ENCODE assay signal across 23 cellular contexts in the genomic region with DNA sequence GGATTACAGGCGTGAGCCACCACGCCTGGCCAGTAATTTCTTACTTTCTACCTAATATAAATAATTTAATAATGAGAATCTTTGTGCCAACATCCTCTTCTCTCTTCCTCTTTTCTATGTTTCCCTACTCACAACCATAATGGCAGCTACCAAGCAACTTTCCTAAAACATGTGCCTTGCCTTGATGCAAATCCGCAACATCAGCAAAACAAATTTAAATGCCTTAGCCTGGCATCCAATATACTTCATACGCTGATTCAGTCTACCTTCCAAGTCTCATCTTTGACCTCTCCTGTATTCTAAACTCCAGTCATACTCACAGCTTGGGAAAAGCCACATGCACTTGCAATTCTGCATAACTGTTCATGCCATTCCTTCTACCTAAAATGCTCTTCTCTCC.
A peak's percentile ranks its signal among the peaks of the same experiment; 100 is the strongest.
DNase-seq lines count a peak whose midpoint lies in the region; ATAC-seq, FAIRE-seq and TF ChIP-seq lines count a peak whose summit lies in the region.
"Had no signal": no experiment of that assay in that cellular context is flagged by ENCODE, and none has a peak within 500 bp of the region (broad histone marks: within the 10 kb centered on the region; RNA-seq: fewer than 3 reads in every experiment).

No MANE protein-coding gene starts in this region.

- FAIRE-seq in H1 (lab: Jason Lieb, UNC) (no peak), pancreas (lab: Jason Lieb, UNC) (no peak)
- FAIRE-seq: GM12892, GM18507 had no signal

- WGBS in H1 (ENCODE audit: extremely low coverage in 1 of 2, insufficient coverage in 1 of 2, insufficient read length in 1 of 2, insufficient replicate concordance in 2 of 2, low coverage in 1 of 2, low lambda C conversion rate in 2 of 2, missing lambda C conversion rate in 1 of 2), 2 experiments = 86% methylated on average over 4 of the region's 4 CpGs; no CpG with 5 or more reads in 1 of the 2 experiments
- WGBS in pancreas, 2 donors = 90 to 98% methylated on average over 4 of the region's 4 CpGs

- H3K23me2 ChIP-seq in H1 (ENCODE audit: low read depth, low read length) = no peaks in the 10 kb centered on the region

- H3K4me3 ChIP-seq in SJSA1 = no peak overlapping the region
- H3K4me3 ChIP-seq in H1 (ENCODE audit: extremely low read depth in 1 of 4, insufficient read depth in 2 of 4, low read depth in 3 of 4, low read length in 4 of 4) = no peak overlapping the region
- no peak overlapping the region for H3K4me3 ChIP-seq in Caco-2 (ENCODE audit: low read depth, low read length)
- H3K4me3 ChIP-seq in pancreas = no peak overlapping the region
- H3K4me3 ChIP-seq in gastrocnemius medialis = no peak overlapping the region
- H3K4me3 ChIP-seq: GM23338 had no signal

- no peak overlapping the region for H3K4ac ChIP-seq in H1 (replicated peaks; ENCODE audit: insufficient read length, low read depth, low read length)

- H3K9me3 Mint-ChIP-seq in Calu3 (ENCODE audit: low read depth, unreplicated experiment) = no peaks in the 10 kb centered on the region
- peaks cover 12% of the 10 kb centered on the region for H3K9me3 Mint-ChIP-seq in Caco-2 (ENCODE audit: unreplicated experiment)
- H3K9me3 Mint-ChIP-seq: GM23338, IgD-negative memory B cell had no signal

- no peak overlapping the region for H3K4me2 ChIP-seq in H1 (ENCODE audit: insufficient read depth in 1 of 2, low read depth in 2 of 2, low read length in 2 of 2)
- H3K4me2 ChIP-seq: GM23338 had no signal

- in situ Hi-C loops in gastrocnemius medialis (cut with MboI; ENCODE audit: low sequenced_read_pairs in 4 of 4) = loop anchor here in 1 of 4 donors (10.0 kb wide), 1 partner anchor 141 kb away; a partner anchor contains a TSS

- H4K5ac ChIP-seq in H1 (ENCODE audit: insufficient read length, low read depth, low read length) = no peak overlapping the region

- no peaks in the 10 kb centered on the region for H3K36me3 ChIP-seq in SJSA1
- no peaks in the 10 kb centered on the region for H3K36me3 ChIP-seq in H1 (ENCODE audit: control insufficient read depth in 2 of 4, insufficient read depth in 4 of 4, low read length in 3 of 4)
- no peaks in the 10 kb centered on the region for H3K36me3 ChIP-seq in Caco-2 (ENCODE audit: control insufficient read depth, insufficient read depth, low read length)
- H3K36me3 ChIP-seq in pancreas = no peaks in the 10 kb centered on the region
- no peaks in the 10 kb centered on the region for H3K36me3 ChIP-seq in gastrocnemius medialis
- H3K36me3 ChIP-seq: BE2C had no signal

- H3K36me3 Mint-ChIP-seq in Calu3 (ENCODE audit: insufficient read depth, unreplicated experiment) = peaks cover 9% of the 10 kb centered on the region
- no peaks in the 10 kb centered on the region for H3K36me3 Mint-ChIP-seq in Caco-2 (ENCODE audit: insufficient read depth, unreplicated experiment)
- H3K36me3 Mint-ChIP-seq: CD4-positive, CD25-positive, alpha-beta regulatory T cell; CD8-positive, alpha-beta memory T cell; IgD-negative memory B cell had no signal

- H4K8ac ChIP-seq in H1 (ENCODE audit: extremely low read depth, insufficient read depth, low read length) = no peak overlapping the region

- H3K79me2 ChIP-seq in H1 (ENCODE audit: control insufficient read depth in 1 of 2, insufficient read depth in 2 of 2, low read length in 2 of 2) = no peaks in the 10 kb centered on the region

- no peak for TF ChIP-seq EP300 in H1 (IDR thresholded peaks at IDR 0.05; ENCODE audit: borderline replicate concordance in 1 of 2, low read depth in 2 of 2, low read length in 2 of 2)

- H3K4me3 Mint-ChIP-seq in Calu3 (ENCODE audit: low read depth, unreplicated experiment) (no peak overlapping the region), Caco-2 (ENCODE audit: unreplicated experiment) (no peak overlapping the region)
- H3K4me3 Mint-ChIP-seq: CD4-positive, CD25-positive, alpha-beta regulatory T cell; CD8-positive, alpha-beta memory T cell; GM23338; IgD-negative memory B cell had no signal

- DNase-seq in Calu3 = no peak
- DNase-seq in MV-4-11 (lab: John Stamatoyannopoulos, UW) = peak; percentile 18
- DNase-seq in SJSA1 (ENCODE audit: low read depth in 1 of 2, low spot score in 2 of 2) = no peak
- DNase-seq in H1 (ENCODE audit: low read depth in 1 of 2, low spot score in 2 of 2) = no peak
- no peak for DNase-seq in Caco-2
- DNase-seq in pancreas = no peak
- DNase-seq in sciatic nerve (ENCODE audit: low spot score) = no peak
- DNase-seq in gastrocnemius medialis = no peak
- DNase-seq: ACHN; BE2C; C1 segment of cervical spinal cord; CD4-positive, CD25-positive, alpha-beta regulatory T cell; CD8-positive, alpha-beta memory T cell; COR-L47; DMS153; DMS79; GDM1; H7; KG1 had no signal

- H2BK120ac ChIP-seq in H1 (replicated peaks; ENCODE audit: low read depth, low read length) = no peak overlapping the region

- H2BK20ac ChIP-seq in H1 (ENCODE audit: low read length) = no peak overlapping the region

- POLR2A ChIA-PET in H1 (lab: Charles Lee; ENCODE audit: partially characterized antibody) = no interaction called here
- POLR2A ChIA-PET in Caco-2 (lab: Charles Lee) = no interaction called here

- H3K27me3 Mint-ChIP-seq in Calu3 (ENCODE audit: unreplicated experiment) = no peaks in the 10 kb centered on the region
- no peaks in the 10 kb centered on the region for H3K27me3 Mint-ChIP-seq in Caco-2 (ENCODE audit: insufficient read depth, unreplicated experiment)
- H3K27me3 Mint-ChIP-seq: CD4-positive, CD25-positive, alpha-beta regulatory T cell; IgD-negative memory B cell had no signal

- H3K18ac ChIP-seq in H1 (ENCODE audit: extremely low read depth, low read length) = no peak overlapping the region

- H3K27ac ChIP-seq in SJSA1 = peak overlapping the region; percentile 97; the same call in 1 of the 2 replicates
- H3K27ac ChIP-seq in H1 (ENCODE audit: low read depth, low read length) = no peak overlapping the region
- no peak overlapping the region for H3K27ac ChIP-seq in pancreas
- no peak overlapping the region for H3K27ac ChIP-seq in gastrocnemius medialis

- ATAC-seq in pancreas (no peak), sciatic nerve (no peak), gastrocnemius medialis (no peak)
- ATAC-seq: GM23338 had no signal

- H3K9me3 ChIP-seq in SJSA1 (replicated peaks) (no peaks in the 10 kb centered on the region), H1 (ENCODE audit: insufficient read depth in 2 of 2, low read depth in 1 of 2, low read length in 1 of 2) (no peaks in the 10 kb centered on the region), Caco-2 (no peaks in the 10 kb centered on the region), pancreas (no peaks in the 10 kb centered on the region), gastrocnemius medialis (no peaks in the 10 kb centered on the region)
- H3K9me3 ChIP-seq: BE2C had no signal

- no peak overlapping the region for H3K56ac ChIP-seq in H1 (replicated peaks; ENCODE audit: insufficient read length, low read depth, low read length)

- no TSS peak for BruUV-seq in Calu3 (replicated peaks; lab: Mats Ljungman, UMichigan)
- no TSS peak for BruUV-seq in Caco-2 (replicated peaks; lab: Mats Ljungman, UMichigan)

- TF ChIP-seq POLR2A in H1 (IDR thresholded peaks at IDR 0.05; ENCODE audit: control extremely low read depth in 1 of 2, low read depth in 2 of 2, low read length in 2 of 2) (no peak), gastrocnemius medialis (IDR thresholded peaks at IDR 0.05) (no peak)

- CTCF ChIA-PET in Calu3 (lab: Charles Lee) = interaction anchor here (0.5 to 2.3 kb wide), 3 partner anchors 62 to 139 kb away, joined by 3 to 7 read pairs (median 6); no protein-coding TSS in a partner anchor
- CTCF ChIA-PET in H1 (lab: Charles Lee; ENCODE audit: partially characterized antibody) = no interaction called here
- CTCF ChIA-PET in Caco-2 (lab: Charles Lee) = no interaction called here

- no peak overlapping the region for H3K9ac ChIP-seq in H1 (replicated peaks in 1 of 4; ENCODE audit: extremely low read depth in 1 of 4, low read depth in 3 of 4, low read length in 3 of 4)

- H3K27me3 ChIP-seq in SJSA1 (replicated peaks) (no peaks in the 10 kb centered on the region), H1 (replicated peaks in 1 of 4; ENCODE audit: control insufficient read depth in 3 of 4, extremely low read depth in 1 of 4, insufficient read depth in 3 of 4, low read length in 3 of 4) (no peaks in the 10 kb centered on the region), Caco-2 (replicated peaks; ENCODE audit: control insufficient read depth, insufficient read depth, low read length) (no peaks in the 10 kb centered on the region), pancreas (no peaks in the 10 kb centered on the region), gastrocnemius medialis (no peaks in the 10 kb centered on the region)
- H3K27me3 ChIP-seq: BE2C had no signal

- no peak overlapping the region for H4K91ac ChIP-seq in H1 (replicated peaks; ENCODE audit: insufficient read length, low read length)

- H2BK12ac ChIP-seq in H1 (ENCODE audit: low read depth, low read length) = no peak overlapping the region; the same call in 1 of the 2 replicates

- TF ChIP-seq CTCF in Calu3 (IDR thresholded peaks at IDR 0.05; ENCODE audit: unreplicated experiment) (no peak), H1 (IDR thresholded peaks at IDR 0.05; ENCODE audit: control extremely low read depth in 1 of 3, insufficient read depth in 1 of 3, low read depth in 1 of 3, low read length in 3 of 3) (no peak), Caco-2 (IDR thresholded peaks at IDR 0.05; ENCODE audit: insufficient read depth in 1 of 2, low read depth in 1 of 2, low read length in 1 of 2, severe bottlenecking in 1 of 2, unreplicated experiment in 1 of 2) (no peak), pancreas (IDR thresholded peaks at IDR 0.05) (no peak), gastrocnemius medialis (IDR thresholded peaks at IDR 0.05 in 4 of 5, conservative IDR thresholded peaks at IDR 0.05 in 1 of 5) (no peak)

- intact Hi-C loops in Calu3 (cut with micrococcal nuclease; ENCODE audit: unreplicated experiment) = loop anchor here (5.0 to 10.0 kb wide), 4 partner anchors 139 to 389 kb away; a partner anchor contains a TSS
- intact Hi-C loops in Caco-2 (cut with micrococcal nuclease; ENCODE audit: unreplicated experiment) = no loop called here
- intact Hi-C loops in pancreas (cut with DNase I) = no loop called here
- intact Hi-C loops in sciatic nerve (cut with DNase I) = no loop called here
- intact Hi-C loops in gastrocnemius medialis (cut with DNase I; ENCODE audit: low total_unique reads) = no loop called here

- no peak overlapping the region for H2BK15ac ChIP-seq in H1 (ENCODE audit: low read length)

- no peak for TF ChIP-seq RAD21 in H1 (IDR thresholded peaks at IDR 0.05 in 1 of 2, conservative IDR thresholded peaks at IDR 0.05 in 1 of 2; ENCODE audit: low read depth in 2 of 2, low read length in 2 of 2)

- no peaks in the 10 kb centered on the region for H4K20me1 ChIP-seq in H1 (replicated peaks in 1 of 2; ENCODE audit: control insufficient read depth in 1 of 2, insufficient read depth in 2 of 2, low read length in 2 of 2)

- H3K27ac Mint-ChIP-seq in Calu3 (ENCODE audit: unreplicated experiment) (peak overlapping the region; percentile 1), Caco-2 (ENCODE audit: unreplicated experiment) (no peak overlapping the region)
- H3K27ac Mint-ChIP-seq: CD4-positive, CD25-positive, alpha-beta regulatory T cell; CD8-positive, alpha-beta memory T cell; GM23338; IgD-negative memory B cell had no signal

- H2AFZ ChIP-seq in H1 (ENCODE audit: low read length) = no peak overlapping the region; the same call in 1 of the 2 replicates
- H2AFZ ChIP-seq: GM23338 had no signal

- no peak overlapping the region for H2AK5ac ChIP-seq in H1 (ENCODE audit: low read depth, low read length)

- H3K4me1 ChIP-seq in SJSA1 (replicated peaks) (peaks cover 51% of the 10 kb centered on the region), H1 (replicated peaks in 1 of 4; ENCODE audit: control insufficient read depth in 3 of 4, insufficient read depth in 4 of 4, low read length in 3 of 4) (no peaks in the 10 kb centered on the region; a peak in 1 of 7 replicates), Caco-2 (peaks cover 41% of the 10 kb centered on the region), pancreas (peaks cover 0 to 8% (median 0%) of the 10 kb centered on the region in 3 donors), gastrocnemius medialis (peaks cover 4 to 6% of the 10 kb centered on the region in 2 donors)
- H3K4me1 ChIP-seq: BE2C had no signal

- H3K79me1 ChIP-seq in H1 (ENCODE audit: low read depth, low read length) = no peaks in the 10 kb centered on the region

- H3K4me1 Mint-ChIP-seq in Calu3 (ENCODE audit: low read depth, unreplicated experiment) = peaks cover 57% of the 10 kb centered on the region
- peaks cover 35% of the 10 kb centered on the region for H3K4me1 Mint-ChIP-seq in Caco-2 (ENCODE audit: low read depth, unreplicated experiment)
- H3K4me1 Mint-ChIP-seq: CD4-positive, CD25-positive, alpha-beta regulatory T cell; CD8-positive, alpha-beta memory T cell; IgD-negative memory B cell had no signal

- H2BK5ac ChIP-seq in H1 (ENCODE audit: low read depth, low read length) = no peak overlapping the region

- no peak overlapping the region for H3K23ac ChIP-seq in H1 (ENCODE audit: insufficient read length)

- no peak overlapping the region for H3K14ac ChIP-seq in H1 (ENCODE audit: insufficient read length)
